ENCODE assay signal across 22 cellular contexts in the genomic region with DNA sequence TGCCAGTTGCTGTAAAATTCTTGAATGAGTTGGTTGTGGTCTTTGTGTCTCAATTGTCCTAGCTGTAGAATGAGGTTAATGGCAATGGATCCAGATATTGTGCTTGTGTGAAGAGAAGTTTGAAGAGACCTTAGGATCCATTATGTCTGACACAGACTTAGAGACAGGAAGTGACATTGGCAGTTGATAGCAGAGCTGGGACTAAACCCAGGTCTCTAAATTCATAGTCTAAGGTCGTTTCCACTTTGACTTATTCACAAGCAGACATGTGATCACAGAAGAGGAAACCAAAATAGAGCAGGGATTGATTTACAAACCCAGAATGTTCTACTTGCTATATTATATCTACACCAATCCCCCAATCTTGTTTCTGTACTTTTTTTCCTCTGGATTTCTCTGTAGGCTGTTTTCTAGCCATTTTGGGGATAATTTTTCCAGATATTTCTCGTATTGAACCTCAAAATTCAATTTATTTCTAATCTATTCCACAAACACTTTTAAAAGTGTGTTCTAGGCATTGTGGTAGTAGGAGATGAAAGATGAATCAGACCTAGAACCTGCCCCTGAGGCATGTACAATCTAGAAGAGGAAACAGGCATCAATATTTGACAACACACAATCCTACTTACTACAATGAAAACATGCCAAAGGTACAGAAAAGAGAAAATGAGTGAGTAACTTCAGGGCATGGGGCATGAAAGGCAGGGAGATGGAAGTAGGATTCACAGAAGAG.
"Had no signal": no experiment of that assay in that cellular context is flagged by ENCODE, and none has a peak within 500 bp of the region (broad histone marks: within the 10 kb centered on the region; RNA-seq: fewer than 3 reads in every experiment).

No MANE protein-coding gene starts in this region.

- H3K27ac ChIP-seq: brain microvascular endothelial cell, gastrocnemius medialis, heart left ventricle, tibial nerve, vagina, WERI-Rb-1 had no signal

- ATAC-seq: gastrocnemius medialis, heart left ventricle, left lobe of liver, mucosa of descending colon had no signal

- H3K27me3 Mint-ChIP-seq: activated naive CD8-positive, alpha-beta T cell; naive thymus-derived CD8-positive, alpha-beta T cell had no signal

- H3K27me3 ChIP-seq: brain microvascular endothelial cell, gastrocnemius medialis, heart left ventricle, tibial nerve, vagina had no signal

- FAIRE-seq: islet of Langerhans had no signal

- DNase-seq: activated CD4-positive, alpha-beta memory T cell treated with anti-CD3 and anti-CD28 coated beads, Interleukin-2, amount 10 ng/mL, durations not matched to agents 7 days and 5 days; activated CD8-positive, alpha-beta memory T cell treated with anti-CD3 and anti-CD28 coated beads, Interleukin-2, amount 50 U/mL, for 48 hours; activated gamma-delta T cell treated with Interleukin-2 at 50 U/mL for 16 hours; activated T-cell treated with anti-CD3 and anti-CD28 coated beads, Interleukin-2, amount 50 U/mL, for 72 hours; anterior cingulate cortex; brain microvascular endothelial cell; cerebellar nuclear complex; effector CD8-positive, alpha-beta T cell; gastrocnemius medialis; heart left ventricle; mucosa of descending colon; naive thymus-derived CD8-positive, alpha-beta T cell; stimulated activated CD4-positive, alpha-beta T cell treated with anti-CD3 and anti-CD28 coated beads, Interleukin-12 subunit alpha, Interleukin-12 subunit beta, amount 100 ng/mL, for 4 hours; stimulated activated CD4-positive, alpha-beta T cell treated with anti-CD3 and anti-CD28 coated beads, Interleukin-2, amount 100 ng/mL, for 24 hours; substantia nigra; WERI-Rb-1 had no signal

- H3K4me3 Mint-ChIP-seq: activated CD4-positive, alpha-beta memory T cell treated with anti-CD3 and anti-CD28 coated beads, Interleukin-2, amount 10 ng/mL, durations not matched to agents 7 days and 5 days; activated naive CD8-positive, alpha-beta T cell; activated T-cell treated with anti-CD3 and anti-CD28 coated beads, Interleukin-2, amount 50 U/mL, for 72 hours; naive thymus-derived CD8-positive, alpha-beta T cell; T-helper 1 cell treated with Interleukin-12 subunit alpha and Interleukin-12 subunit beta and Interleukin-4 antibody, amounts not matched to agents 30 μg/mL and 1 μg/mL, for 36 hours had no signal

- H3K4me1 ChIP-seq: vagina had no signal

- H3K4me3 ChIP-seq: gastrocnemius medialis, heart left ventricle, mucosa of descending colon, tibial nerve, vagina had no signal

- H3K36me3 ChIP-seq: brain microvascular endothelial cell, gastrocnemius medialis, heart left ventricle, tibial nerve, vagina, WERI-Rb-1 had no signal

- H3K27ac Mint-ChIP-seq: activated CD4-positive, alpha-beta memory T cell treated with anti-CD3 and anti-CD28 coated beads, Interleukin-2, amount 10 ng/mL, durations not matched to agents 7 days and 5 days; activated naive CD8-positive, alpha-beta T cell; activated T-cell treated with anti-CD3 and anti-CD28 coated beads, Interleukin-2, amount 50 U/mL, for 72 hours; T-helper 1 cell treated with Interleukin-12 subunit alpha and Interleukin-12 subunit beta and Interleukin-4 antibody, amounts not matched to agents 30 μg/mL and 1 μg/mL, for 36 hours had no signal

- H3K9me3 ChIP-seq: gastrocnemius medialis, heart left ventricle, mucosa of descending colon, tibial nerve, vagina had no signal
